Comparison of ENCODE assay signal across 8 cellular contexts in the genomic region with DNA sequence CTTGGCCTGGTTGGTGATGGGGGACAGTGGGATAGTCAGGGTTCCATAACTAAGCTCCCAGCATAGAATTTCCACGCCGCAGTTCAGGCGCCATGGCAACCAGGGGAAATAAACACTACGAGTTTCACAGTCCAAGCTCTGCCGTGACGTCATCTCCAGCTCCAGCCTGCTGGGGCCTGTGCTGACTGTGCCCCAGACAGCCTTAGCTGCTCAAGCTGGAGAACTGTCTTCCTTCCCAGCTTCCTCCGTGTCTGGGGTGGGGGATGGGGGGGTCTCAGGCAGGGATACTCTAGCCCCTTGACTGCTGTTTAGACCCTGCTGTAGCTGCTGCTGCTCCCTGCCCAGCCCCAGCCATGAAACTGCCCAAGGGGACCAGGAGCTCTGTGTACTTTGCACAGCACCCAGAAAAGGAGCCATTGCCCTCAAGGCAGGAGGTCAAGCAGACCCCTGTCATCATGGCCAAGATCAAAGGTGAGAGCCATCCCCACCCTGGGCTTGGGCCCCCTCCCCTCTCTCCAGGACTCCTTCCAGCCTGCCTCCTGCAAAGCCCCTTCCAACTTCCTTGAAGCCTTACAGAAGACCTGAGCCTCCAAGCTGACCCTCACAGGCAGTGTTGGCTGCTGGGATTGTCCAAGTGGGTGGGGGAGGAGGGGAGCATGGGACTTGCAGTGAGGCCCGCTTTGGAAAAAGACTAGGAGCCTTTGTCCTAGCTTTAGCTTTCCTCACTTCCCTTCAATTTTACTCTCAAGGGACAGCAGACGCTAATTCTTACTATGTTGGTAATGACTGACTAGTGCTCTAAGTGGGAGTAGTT. TPM values are rescaled to one million over a fixed set of nuclear protein-coding genes. Genes with fewer than 3 reads are reported as not detected.
DNase-seq lines count a peak whose midpoint lies in the region; ATAC-seq and TF ChIP-seq lines count a peak whose summit lies in the region.

No MANE protein-coding gene starts in this region.

- DNase-seq in GM12865 (ENCODE audit: low read depth) = peak; percentile 56
- peak; percentile 98 for DNase-seq in HPDE6-E6E7 (ENCODE audit: extremely low spot score)
- peak; percentile 71 to 93 for DNase-seq in SJSA1 (ENCODE audit: low read depth in 1 of 2, low spot score in 2 of 2)
- peak; percentile 93 to 94 for DNase-seq in left colon
- peak; percentile 64 for DNase-seq in stimulated activated CD4-positive, alpha-beta T cell treated with anti-CD3 and anti-CD28 coated beads, Interleukin-15, amount 100 ng/mL, for 24 hours

- no peaks in the 10 kb centered on the region for H3K27me3 ChIP-seq in SJSA1 (replicated peaks)

- peaks cover 9% of the 10 kb centered on the region for H3K4me1 ChIP-seq in SJSA1 (replicated peaks)

- ATAC-seq in left colon (peak; percentile 87), GM19455 (IDR thresholded peaks at IDR 0.05; ENCODE audit: unreplicated experiment) (no peak), GM21381 (IDR thresholded peaks at IDR 0.05; ENCODE audit: unreplicated experiment) (no peak)

- intact Hi-C loops in left colon (cut with DNase I, micrococcal nuclease) = no loop called here

- TF ChIP-seq CTCF in GM12865 (IDR thresholded peaks at IDR 0.05; ENCODE audit: insufficient read depth, low read depth, low read length, missing control alignments) = no peak

- no peaks in the 10 kb centered on the region for H3K36me3 ChIP-seq in SJSA1

- H3K9me3 ChIP-seq in SJSA1 (replicated peaks) = no peaks in the 10 kb centered on the region

- H3K4me3 ChIP-seq in GM12865 (ENCODE audit: low read depth, low read length) (no peak overlapping the region), SJSA1 (no peak overlapping the region)

- peak overlapping the region; percentile 21 for H3K27ac ChIP-seq in SJSA1
- H3K27ac ChIP-seq in cingulate gyrus (ENCODE audit: low read depth, low read length) = peak overlapping the region; percentile 24

RNA-seq across cellular contexts. Expression of gene CSPG4, which starts 11.4 kb away (rescaled TPM):
- total RNA-seq in SJSA1 (2014; rRNA removed; shearing (Covaris generic)) = 0.32 and 0.41 TPM in 2 replicates
- 10 to 100 TPM in 1 of 2 donors, 1 to 10 TPM in 1; 2.1 to 12.2 TPM for total RNA-seq in left colon
